In genomic region chr2:12587729-12588522, GRCh38 we compare ENCODE assay signal across 8 cellular contexts.
A peak's percentile ranks its signal among the peaks of the same experiment; 100 is the strongest.
DNase-seq lines count a peak whose midpoint lies in the region; ATAC-seq and TF ChIP-seq lines count a peak whose summit lies in the region.

No MANE protein-coding gene starts in this region.

- no peaks in the 10 kb centered on the region for H3K27me3 ChIP-seq in left lung

- H3K4me1 ChIP-seq in left lung, result peaks cover 0 to 18% of the 10 kb centered on the region in 2 donors

- no peak for TF ChIP-seq CTCF in left lung (IDR thresholded peaks at IDR 0.05)

- peaks cover 5% of the 10 kb centered on the region for H3K36me3 Mint-ChIP-seq in activated naive CD8-positive, alpha-beta T cell treated with anti-CD3 and anti-CD28 coated beads, Interleukin-2, amount 10 ng/mL, durations not matched to agents 7 days and 5 days

- peak; percentile 88 for DNase-seq in GM03348 (ENCODE audit: low spot score)
- peak; percentile 64 for DNase-seq in HS-5 (ENCODE audit: low read depth)
- DNase-seq in activated naive CD8-positive, alpha-beta T cell treated with anti-CD3 and anti-CD28 coated beads, Interleukin-2, amount 10 ng/mL, durations not matched to agents 7 days and 5 days, result no peak
- peak in 1 of 2 donors; percentile 41 for DNase-seq in left lung
- no peak for DNase-seq in NCI-H1048 (lab: John Stamatoyannopoulos, UW)
- DNase-seq in NCI-H2171 (lab: John Stamatoyannopoulos, UW), result no peak
- DNase-seq in stimulated activated naive CD4-positive, alpha-beta T cell (lab: John Stamatoyannopoulos, UW), result no peak

- POLR2A ChIA-PET in activated naive CD8-positive, alpha-beta T cell treated with anti-CD3 and anti-CD28 coated beads, Interleukin-2, amount 10 ng/mL, durations not matched to agents 7 days and 5 days (lab: Charles Lee), result no interaction called here

- peaks cover 4% of the 10 kb centered on the region for H3K9me3 Mint-ChIP-seq in activated naive CD8-positive, alpha-beta T cell treated with anti-CD3 and anti-CD28 coated beads, Interleukin-2, amount 10 ng/mL, durations not matched to agents 7 days and 5 days

- no peak overlapping the region for H3K4me3 ChIP-seq in left lung

- peak overlapping the region in 1 of 2 donors; percentile 67 for H3K27ac ChIP-seq in left lung

- H3K36me3 ChIP-seq in left lung, result no peaks in the 10 kb centered on the region

- H3K9me3 ChIP-seq in left lung, result no peaks in the 10 kb centered on the region

- intact Hi-C loops in left lung (cut with DNase I), result no loop called here

- H3K27me3 Mint-ChIP-seq in activated naive CD8-positive, alpha-beta T cell treated with anti-CD3 and anti-CD28 coated beads, Interleukin-2, amount 10 ng/mL, durations not matched to agents 7 days and 5 days, result no peaks in the 10 kb centered on the region

- H3K4me1 Mint-ChIP-seq in activated naive CD8-positive, alpha-beta T cell treated with anti-CD3 and anti-CD28 coated beads, Interleukin-2, amount 10 ng/mL, durations not matched to agents 7 days and 5 days, result peaks cover 16% of the 10 kb centered on the region

- peak overlapping the region; percentile 4 for H3K4me3 Mint-ChIP-seq in activated naive CD8-positive, alpha-beta T cell treated with anti-CD3 and anti-CD28 coated beads, Interleukin-2, amount 10 ng/mL, durations not matched to agents 7 days and 5 days

- ATAC-seq in GM21576 (IDR thresholded peaks at IDR 0.05; ENCODE audit: unreplicated experiment) (peak; percentile 77), left lung (peak; percentile 87)
- peak; percentile 52 for ATAC-seq in activated naive CD8-positive, alpha-beta T cell treated with anti-CD3 and anti-CD28 coated beads, Interleukin-2, amount 10 ng/mL, durations not matched to agents 7 days and 5 days (ENCODE audit: low read depth)

- peak overlapping the region; percentile 12 for H3K27ac Mint-ChIP-seq in activated naive CD8-positive, alpha-beta T cell treated with anti-CD3 and anti-CD28 coated beads, Interleukin-2, amount 10 ng/mL, durations not matched to agents 7 days and 5 days

Comparison
In these comparisons a context has a peak if more than half of its experiments do, and no peak if none do; other contexts are left out.
1. DNase-seq: peak in GM03348 (single experiment) and HS-5 (single experiment); none in activated naive CD8-positive, alpha-beta T cell treated with anti-CD3 and anti-CD28 coated beads, Interleukin-2, amount 10 ng/mL, durations not matched to agents 7 days and 5 days (single experiment), NCI-H1048 (single experiment), NCI-H2171 (single experiment) and stimulated activated naive CD4-positive, alpha-beta T cell (0 of 6).
2. Peak in every context shown above with its lines, with median percentiles within 50 percentile points of each other: ATAC-seq.